ENCODE assay signal across 17 cellular contexts in the genomic region with DNA sequence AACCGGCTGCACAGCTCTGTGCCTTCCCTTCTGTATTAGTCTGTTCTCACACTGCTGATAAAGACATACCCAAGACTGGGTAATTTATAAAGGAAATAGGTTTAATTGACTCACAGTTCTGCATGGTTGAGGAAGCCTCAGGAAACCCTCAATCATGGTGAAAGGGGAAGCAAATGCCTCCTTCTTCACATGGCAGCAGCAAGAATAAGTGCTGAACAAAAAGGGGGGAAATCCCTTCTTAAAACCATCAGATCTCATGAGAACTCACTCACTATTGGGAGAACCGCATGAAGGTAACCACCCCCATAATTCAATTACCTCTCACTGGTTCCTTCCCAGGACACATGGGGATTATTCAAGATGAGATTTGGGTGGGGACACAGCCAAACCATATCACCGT.
DNase-seq lines count a peak whose midpoint lies in the region; ATAC-seq and TF ChIP-seq lines count a peak whose summit lies in the region.
"Had no signal": no experiment of that assay in that cellular context is flagged by ENCODE, and none has a peak within 500 bp of the region (broad histone marks: within the 10 kb centered on the region; RNA-seq: fewer than 3 reads in every experiment).

No MANE protein-coding gene starts in this region.

- H3K27me3 ChIP-seq in BLaER1, result no peaks in the 10 kb centered on the region

- no peak overlapping the region for H3K9ac ChIP-seq in BLaER1

- H3K9me3 ChIP-seq in BLaER1, result peaks cover 41% of the 10 kb centered on the region
- H3K9me3 ChIP-seq: A549 had no signal

- no peak overlapping the region for H3K4me3 ChIP-seq in BLaER1
- H3K4me3 ChIP-seq: A549 had no signal

- H3K4me3 Mint-ChIP-seq in stimulated activated memory B cell treated with anti-CD40 and anti-IgM and Interleukin-4, amounts not matched to agents 10 μg/mL and 1 μg/mL and 100 μg/mL, for 72 hours, result no peak overlapping the region
- H3K4me3 Mint-ChIP-seq in nephron progenitor cell, result no peak overlapping the region
- H3K4me3 Mint-ChIP-seq: B cell; CD14-positive monocyte; CD4-positive, alpha-beta memory T cell; CD4-positive, CD25-positive, alpha-beta regulatory T cell; CD8-positive, alpha-beta memory T cell had no signal

- DNase-seq in KG1 (lab: John Stamatoyannopoulos, UW) (peak; percentile 0), nephron progenitor cell (no peak), NCI-H1092 (lab: John Stamatoyannopoulos, UW) (no peak)
- DNase-seq in stimulated activated CD4-positive, alpha-beta T cell treated with anti-CD3 and anti-CD28 coated beads, Interleukin-4, amount 100 ng/mL, for 24 hours, result no peak
- DNase-seq: AML-193; C1 segment of cervical spinal cord; CD4-positive, alpha-beta memory T cell; CD4-positive, CD25-positive, alpha-beta regulatory T cell; CD8-positive, alpha-beta memory T cell; COR-L47; DMS79 treated with DMSO at 0.1 percent for 48 hours had no signal

- peaks cover 12% of the 10 kb centered on the region; the same call in 1 of the 2 replicates for H3K4me1 ChIP-seq in BLaER1

- peaks cover 12% of the 10 kb centered on the region for H3K27me3 Mint-ChIP-seq in stimulated activated memory B cell treated with anti-CD40 and anti-IgM and Interleukin-4, amounts not matched to agents 10 μg/mL and 1 μg/mL and 100 μg/mL, for 72 hours
- H3K27me3 Mint-ChIP-seq in nephron progenitor cell (ENCODE audit: low read depth, poor library complexity), result peaks cover 29% of the 10 kb centered on the region
- H3K27me3 Mint-ChIP-seq: CD4-positive, CD25-positive, alpha-beta regulatory T cell had no signal

- H3K27ac ChIP-seq in BLaER1, result no peak overlapping the region
- H3K27ac ChIP-seq: 22Rv1, A549 had no signal

- H3K36me3 ChIP-seq in BLaER1, result no peaks in the 10 kb centered on the region

- H4K20me1 ChIP-seq in BLaER1, result no peaks in the 10 kb centered on the region

- 0 out of 2 replicates have a peak overlapping the region, but pooled peaks have one; percentile 4 for H3K4me2 ChIP-seq in BLaER1
- H3K4me2 ChIP-seq: A549 had no signal

- peak; percentile 48 for ATAC-seq in stimulated activated memory B cell treated with anti-CD40 and anti-IgM and Interleukin-4, amounts not matched to agents 10 μg/mL and 1 μg/mL and 100 μg/mL, for 72 hours

- no peaks in the 10 kb centered on the region for H3K4me1 Mint-ChIP-seq in stimulated activated memory B cell treated with anti-CD40 and anti-IgM and Interleukin-4, amounts not matched to agents 10 μg/mL and 1 μg/mL and 100 μg/mL, for 72 hours
- no peaks in the 10 kb centered on the region for H3K4me1 Mint-ChIP-seq in nephron progenitor cell
- H3K4me1 Mint-ChIP-seq: B cell; CD14-positive monocyte; CD4-positive, alpha-beta memory T cell; CD4-positive, CD25-positive, alpha-beta regulatory T cell; CD8-positive, alpha-beta memory T cell had no signal

- H3K27ac Mint-ChIP-seq in stimulated activated memory B cell treated with anti-CD40 and anti-IgM and Interleukin-4, amounts not matched to agents 10 μg/mL and 1 μg/mL and 100 μg/mL, for 72 hours, result no peak overlapping the region
- no peak overlapping the region for H3K27ac Mint-ChIP-seq in nephron progenitor cell
- H3K27ac Mint-ChIP-seq: B cell; CD14-positive monocyte; CD4-positive, alpha-beta memory T cell; CD4-positive, CD25-positive, alpha-beta regulatory T cell; CD8-positive, alpha-beta memory T cell had no signal

- TF ChIP-seq CTCF in nephron progenitor cell (IDR thresholded peaks at IDR 0.05), result no peak

- H3K36me3 Mint-ChIP-seq in stimulated activated memory B cell treated with anti-CD40 and anti-IgM and Interleukin-4, amounts not matched to agents 10 μg/mL and 1 μg/mL and 100 μg/mL, for 72 hours, result no peaks in the 10 kb centered on the region
- no peaks in the 10 kb centered on the region for H3K36me3 Mint-ChIP-seq in nephron progenitor cell (ENCODE audit: low read depth)
- H3K36me3 Mint-ChIP-seq: CD14-positive monocyte; CD4-positive, alpha-beta memory T cell; CD4-positive, CD25-positive, alpha-beta regulatory T cell; CD8-positive, alpha-beta memory T cell had no signal

- H3K9me3 Mint-ChIP-seq in stimulated activated memory B cell treated with anti-CD40 and anti-IgM and Interleukin-4, amounts not matched to agents 10 μg/mL and 1 μg/mL and 100 μg/mL, for 72 hours, result peaks cover 21% of the 10 kb centered on the region
- peaks cover 18% of the 10 kb centered on the region for H3K9me3 Mint-ChIP-seq in nephron progenitor cell
